Comparison of ENCODE assay signal across 19 cellular contexts in the genomic region with DNA sequence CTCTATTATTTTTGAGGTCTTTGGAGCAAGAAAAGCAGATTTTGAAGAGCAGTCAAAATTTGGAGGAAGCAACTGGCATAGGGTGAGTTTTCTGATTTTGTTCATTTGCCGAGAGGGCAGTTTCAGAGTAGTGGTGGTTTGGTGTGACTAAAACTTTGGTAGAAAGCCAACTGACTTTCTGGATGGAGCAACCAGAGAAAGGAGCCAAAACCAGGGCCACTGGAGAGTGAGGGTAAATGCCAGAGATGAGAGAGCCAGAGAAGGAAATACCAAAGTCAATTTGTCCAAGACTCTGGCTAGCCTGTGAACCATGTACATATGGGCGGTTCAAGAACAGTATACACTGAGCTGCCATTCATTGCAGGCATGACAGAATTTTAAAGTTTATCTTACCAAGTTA. TPM values are rescaled to one million over a fixed set of nuclear protein-coding genes. Genes with fewer than 3 reads are reported as not detected.
DNase-seq lines count a peak whose midpoint lies in the region; ATAC-seq, FAIRE-seq and TF ChIP-seq lines count a peak whose summit lies in the region.
"Had no signal": no experiment of that assay in that cellular context is flagged by ENCODE, and none has a peak within 500 bp of the region (broad histone marks: within the 10 kb centered on the region; RNA-seq: fewer than 3 reads in every experiment).

No MANE protein-coding gene starts in this region.

- no peak overlapping the region for H3K27ac ChIP-seq in left lung
- H3K27ac ChIP-seq in tibial nerve, result no peak overlapping the region
- H3K27ac ChIP-seq: gastroesophageal sphincter, skin epidermis had no signal

- H3K27me3 Mint-ChIP-seq in CD14-positive monocyte (ENCODE audit: low read depth in 3 of 3), result peaks cover 0 to 3% (median 1%) of the 10 kb centered on the region in 3 donors
- H3K27me3 Mint-ChIP-seq in natural killer cell (ENCODE audit: low read depth in 2 of 2), result no peaks in the 10 kb centered on the region
- no peaks in the 10 kb centered on the region for H3K27me3 Mint-ChIP-seq in T-helper 2 cell treated with Interferon-gamma antibody and Interleukin-4, amounts not matched to agents 5 μg/mL and 100 μg/mL, for 36 hours (ENCODE audit: low read depth)
- H3K27me3 Mint-ChIP-seq in activated T-helper 2 cell treated with anti-CD3 and anti-CD28 coated beads, Interferon-gamma antibody, Interleukin-2, Interleukin-4, amounts not matched to agents 10 μg/mL and 5 μg/mL and 100 μg/mL, durations not matched to agents 14 hours and 24 hours and 36 hours (ENCODE audit: low read depth), result no peaks in the 10 kb centered on the region
- H3K27me3 Mint-ChIP-seq: activated CD4-positive, alpha-beta T cell treated with anti-CD3 and anti-CD28 coated beads for 36 hours; naive B cell had no signal

- no peak for TF ChIP-seq POLR2A in tibial nerve (IDR thresholded peaks at IDR 0.05)

- DNase-seq in CD14-positive monocyte (ENCODE audit: low spot score) (no peak), M059J (ENCODE audit: low read depth) (peak; percentile 91), bronchial epithelial cell (ENCODE audit: low read depth) (peak; percentile 20), left lung (no peak), natural killer cell (no peak), tibial nerve (ENCODE audit: low spot score in 2 of 2) (no peak)
- no peak for DNase-seq in T-helper 2 cell treated with Interferon-gamma antibody and Interleukin-4, amounts not matched to agents 5 μg/mL and 100 μg/mL, for 36 hours (ENCODE audit: low spot score)
- DNase-seq in activated T-helper 2 cell treated with anti-CD3 and anti-CD28 coated beads, Interferon-gamma antibody, Interleukin-2, Interleukin-4, amounts not matched to agents 10 μg/mL and 5 μg/mL and 100 μg/mL, durations not matched to agents 14 hours and 24 hours and 36 hours (ENCODE audit: low spot score), result no peak
- DNase-seq: activated CD4-positive, alpha-beta T cell treated with anti-CD3 and anti-CD28 coated beads for 36 hours; activated naive CD4-positive, alpha-beta T cell; COR-L47; effector memory CD4-positive, alpha-beta T cell; naive B cell; NCI-H1092; SK-N-SH; stimulated activated CD4-positive, alpha-beta T cell treated with anti-CD3 and anti-CD28 coated beads, Interleukin-4, amount 100 ng/mL, for 24 hours had no signal

- H3K4me3 ChIP-seq in bronchial epithelial cell (ENCODE audit: low read depth, low read length) (no peak overlapping the region), left lung (no peak overlapping the region), tibial nerve (no peak overlapping the region)
- H3K4me3 ChIP-seq: gastroesophageal sphincter, GM12878, skin epidermis had no signal

- H3K27me3 ChIP-seq in bronchial epithelial cell (ENCODE audit: control insufficient read depth, insufficient read depth, low read length) (no peaks in the 10 kb centered on the region), left lung (no peaks in the 10 kb centered on the region), tibial nerve (no peaks in the 10 kb centered on the region)
- H3K27me3 ChIP-seq: gastroesophageal sphincter had no signal

- peak overlapping the region in 5 of 7 donors; percentile 31 to 85 (median 65) for H3K27ac Mint-ChIP-seq in CD14-positive monocyte
- H3K27ac Mint-ChIP-seq in natural killer cell, result no peak overlapping the region
- no peak overlapping the region for H3K27ac Mint-ChIP-seq in T-helper 2 cell treated with Interferon-gamma antibody and Interleukin-4, amounts not matched to agents 5 μg/mL and 100 μg/mL, for 36 hours
- no peak overlapping the region for H3K27ac Mint-ChIP-seq in activated T-helper 2 cell treated with anti-CD3 and anti-CD28 coated beads, Interferon-gamma antibody, Interleukin-2, Interleukin-4, amounts not matched to agents 10 μg/mL and 5 μg/mL and 100 μg/mL, durations not matched to agents 14 hours and 24 hours and 36 hours
- H3K27ac Mint-ChIP-seq: activated CD4-positive, alpha-beta T cell treated with anti-CD3 and anti-CD28 coated beads for 36 hours had no signal

- H3K4me1 ChIP-seq in left lung, result no peaks in the 10 kb centered on the region
- no peaks in the 10 kb centered on the region for H3K4me1 ChIP-seq in tibial nerve
- H3K4me1 ChIP-seq: gastroesophageal sphincter had no signal

- H3K9me3 Mint-ChIP-seq in CD14-positive monocyte (peaks cover 5 to 12% (median 7%) of the 10 kb centered on the region in 7 donors), natural killer cell (peaks cover 0 to 5% of the 10 kb centered on the region in 2 donors)
- peaks cover 40% of the 10 kb centered on the region for H3K9me3 Mint-ChIP-seq in T-helper 2 cell treated with Interferon-gamma antibody and Interleukin-4, amounts not matched to agents 5 μg/mL and 100 μg/mL, for 36 hours
- H3K9me3 Mint-ChIP-seq in activated T-helper 2 cell treated with anti-CD3 and anti-CD28 coated beads, Interferon-gamma antibody, Interleukin-2, Interleukin-4, amounts not matched to agents 10 μg/mL and 5 μg/mL and 100 μg/mL, durations not matched to agents 14 hours and 24 hours and 36 hours, result peaks cover 35% of the 10 kb centered on the region

- H3K36me3 Mint-ChIP-seq in CD14-positive monocyte (peaks cover 0 to 5% of the 10 kb centered on the region in 2 donors), natural killer cell (peaks cover 14% of the 10 kb centered on the region)
- H3K36me3 Mint-ChIP-seq in T-helper 2 cell treated with Interferon-gamma antibody and Interleukin-4, amounts not matched to agents 5 μg/mL and 100 μg/mL, for 36 hours (ENCODE audit: low read depth), result peaks cover 8% of the 10 kb centered on the region
- peaks cover 18% of the 10 kb centered on the region for H3K36me3 Mint-ChIP-seq in activated T-helper 2 cell treated with anti-CD3 and anti-CD28 coated beads, Interferon-gamma antibody, Interleukin-2, Interleukin-4, amounts not matched to agents 10 μg/mL and 5 μg/mL and 100 μg/mL, durations not matched to agents 14 hours and 24 hours and 36 hours (ENCODE audit: low read depth)

- H3K4me3 Mint-ChIP-seq in CD14-positive monocyte, result no peak overlapping the region
- no peak overlapping the region for H3K4me3 Mint-ChIP-seq in natural killer cell
- no peak overlapping the region for H3K4me3 Mint-ChIP-seq in T-helper 2 cell treated with Interferon-gamma antibody and Interleukin-4, amounts not matched to agents 5 μg/mL and 100 μg/mL, for 36 hours
- H3K4me3 Mint-ChIP-seq in activated T-helper 2 cell treated with anti-CD3 and anti-CD28 coated beads, Interferon-gamma antibody, Interleukin-2, Interleukin-4, amounts not matched to agents 10 μg/mL and 5 μg/mL and 100 μg/mL, durations not matched to agents 14 hours and 24 hours and 36 hours (ENCODE audit: low read depth), result no peak overlapping the region
- H3K4me3 Mint-ChIP-seq: activated CD4-positive, alpha-beta T cell treated with anti-CD3 and anti-CD28 coated beads for 36 hours; naive B cell had no signal

- no peaks in the 10 kb centered on the region for H3K9me3 ChIP-seq in left lung
- peaks cover 0 to 9% (median 0%) of the 10 kb centered on the region in 4 donors for H3K9me3 ChIP-seq in tibial nerve

- FAIRE-seq in bronchial epithelial cell (lab: Jason Lieb, UNC), result no peak
- FAIRE-seq: GM12878 had no signal

- WGBS in tibial nerve, 2 donors, result 79 to 80% methylated on average over 2 of the region's 2 CpGs

- intact Hi-C loops in CD14-positive monocyte (cut with micrococcal nuclease) (loop anchor here (5.0 to 10.0 kb wide), 2 partner anchors 41 to 251 kb away; partner anchors contain the start of gene ZBTB24 (in 1 of the 2)), left lung (cut with DNase I) (loop anchor here in 1 of 2 donors (10.0 kb wide), 1 partner anchor 531 kb away; no protein-coding TSS in a partner anchor), natural killer cell (cut with micrococcal nuclease) (loop anchor here (10.0 kb wide), 1 partner anchor 181 kb away; no protein-coding TSS in a partner anchor)
- intact Hi-C loops in activated T-helper 2 cell treated with anti-CD3 and anti-CD28 coated beads, Interferon-gamma antibody, Interleukin-2, Interleukin-4, amounts not matched to agents 10 μg/mL and 5 μg/mL and 100 μg/mL, durations not matched to agents 14 hours and 24 hours and 36 hours (cut with micrococcal nuclease), result no loop called here

- H3K4me1 Mint-ChIP-seq in CD14-positive monocyte (peaks cover 21% of the 10 kb centered on the region), natural killer cell (peaks cover 5 to 14% of the 10 kb centered on the region in 2 donors)
- peaks cover 15% of the 10 kb centered on the region for H3K4me1 Mint-ChIP-seq in T-helper 2 cell treated with Interferon-gamma antibody and Interleukin-4, amounts not matched to agents 5 μg/mL and 100 μg/mL, for 36 hours (ENCODE audit: low read depth)
- H3K4me1 Mint-ChIP-seq in activated T-helper 2 cell treated with anti-CD3 and anti-CD28 coated beads, Interferon-gamma antibody, Interleukin-2, Interleukin-4, amounts not matched to agents 10 μg/mL and 5 μg/mL and 100 μg/mL, durations not matched to agents 14 hours and 24 hours and 36 hours (ENCODE audit: low read depth), result peaks cover 11% of the 10 kb centered on the region
- H3K4me1 Mint-ChIP-seq: activated CD4-positive, alpha-beta T cell treated with anti-CD3 and anti-CD28 coated beads for 36 hours had no signal

- no peak for TF ChIP-seq CTCF in CD14-positive monocyte (IDR thresholded peaks at IDR 0.05)
- TF ChIP-seq CTCF in bronchial epithelial cell (IDR thresholded peaks at IDR 0.05; ENCODE audit: insufficient read depth, low read length, severe bottlenecking), result no peak
- no peak for TF ChIP-seq CTCF in left lung (IDR thresholded peaks at IDR 0.05)
- TF ChIP-seq CTCF in natural killer cell (IDR thresholded peaks at IDR 0.05), result no peak
- no peak for TF ChIP-seq CTCF in tibial nerve (IDR thresholded peaks at IDR 0.05)

- TF ChIP-seq EP300 in tibial nerve (IDR thresholded peaks at IDR 0.05), result no peak

- ATAC-seq in left lung, result peak; percentile 54
- no peak for ATAC-seq in natural killer cell
- ATAC-seq: activated CD4-positive, alpha-beta T cell treated with anti-CD3 and anti-CD28 coated beads for 36 hours; gastroesophageal sphincter; GM12878 had no signal

- H3K36me3 ChIP-seq in bronchial epithelial cell (ENCODE audit: control insufficient read depth, insufficient read depth, low read length), result no peaks in the 10 kb centered on the region
- H3K36me3 ChIP-seq in left lung, result no peaks in the 10 kb centered on the region
- H3K36me3 ChIP-seq in tibial nerve, result no peaks in the 10 kb centered on the region
- H3K36me3 ChIP-seq: gastroesophageal sphincter had no signal

RNA-seq across cellular contexts. Expression of gene ZBTB24, which starts 40.5 kb away (rescaled TPM):
- polyA plus RNA-seq in CD14-positive monocyte, result 1 to 10 TPM; 3.4 to 4.7 TPM
- 11.5 and 13.4 TPM in 2 replicates for total RNA-seq in M059J (2014; rRNA removed; shearing (Covaris generic))
- 4.6 and 6.3 TPM in 2 replicates for total RNA-seq in bronchial epithelial cell
- total RNA-seq in left lung, result 1 to 10 TPM; 7.3 to 7.7 TPM
- total RNA-seq in natural killer cell, result 10 to 100 TPM in 1 of 3 donors, 1 to 10 TPM in 2; 6.7 to 10.6 (median 8.6) TPM
- 17.7 and 18.8 TPM in 2 replicates for total RNA-seq in activated T-helper 2 cell treated with anti-CD3 and anti-CD28 coated beads, Interferon-gamma antibody, Interleukin-2, Interleukin-4, amounts not matched to agents 10 μg/mL and 5 μg/mL and 100 μg/mL, durations not matched to agents 14 hours and 24 hours and 36 hours
- total RNA-seq in tibial nerve, result 1 to 10 TPM; 6.5 to 9.6 (median 8.0) TPM

Comparison
In these comparisons a context has a peak if more than half of its experiments do, and no peak if none do; other contexts are left out.
1. DNase-seq: peak in M059J (single experiment) and bronchial epithelial cell (single experiment); none in CD14-positive monocyte (single experiment), left lung (0 of 2), natural killer cell (single experiment), T-helper 2 cell treated with Interferon-gamma antibody and Interleukin-4, amounts not matched to agents 5 μg/mL and 100 μg/mL, for 36 hours (single experiment), activated T-helper 2 cell treated with anti-CD3 and anti-CD28 coated beads, Interferon-gamma antibody, Interleukin-2, Interleukin-4, amounts not matched to agents 10 μg/mL and 5 μg/mL and 100 μg/mL, durations not matched to agents 14 hours and 24 hours and 36 hours (single experiment) and tibial nerve (0 of 2).
2. H3K27ac Mint-ChIP-seq: peak in CD14-positive monocyte (5 of 7); none in natural killer cell (0 of 2), T-helper 2 cell treated with Interferon-gamma antibody and Interleukin-4, amounts not matched to agents 5 μg/mL and 100 μg/mL, for 36 hours (single experiment) and activated T-helper 2 cell treated with anti-CD3 and anti-CD28 coated beads, Interferon-gamma antibody, Interleukin-2, Interleukin-4, amounts not matched to agents 10 μg/mL and 5 μg/mL and 100 μg/mL, durations not matched to agents 14 hours and 24 hours and 36 hours (single experiment).